ENCODE assay signal across 16 cellular contexts in genomic region chr11:86803136-86803535, GRCh38. TPM values are rescaled to one million over a fixed set of nuclear protein-coding genes. Genes with fewer than 3 reads are reported as not detected.
DNase-seq lines count a peak whose midpoint lies in the region; ATAC-seq, FAIRE-seq and TF ChIP-seq lines count a peak whose summit lies in the region.
"Had no signal": no experiment of that assay in that cellular context is flagged by ENCODE, and none has a peak within 500 bp of the region (broad histone marks: within the 10 kb centered on the region; RNA-seq: fewer than 3 reads in every experiment).

No MANE protein-coding gene starts in this region.

- TF ChIP-seq CTCF in HFFc6 (IDR thresholded peaks at IDR 0.05), result no peak
- TF ChIP-seq CTCF in brain (conservative IDR thresholded peaks at IDR 0.05), result no peak
- TF ChIP-seq CTCF in HepG2 (CRISPR knock-in tag; IDR thresholded peaks at IDR 0.05), result no peak

- no peak overlapping the region for H2AK5ac ChIP-seq in mesenchymal stem cell (ENCODE audit: low read length, severe bottlenecking)

- no CpG with 5 or more reads among the region's 1 CpG for WGBS in mesenchymal stem cell
- WGBS in HepG2 (ENCODE audit: low lambda C conversion rate), result 0% methylated on average over 1 of the region's 1 CpG

- FAIRE-seq in HepG2 (lab: Jason Lieb, UNC), result no peak

- no peak overlapping the region for H3K23ac ChIP-seq in mesenchymal stem cell (ENCODE audit: low read length in 2 of 2)

- H3K27me3 Mint-ChIP-seq in HFFc6 (ENCODE audit: insufficient read depth), result peaks cover 5% of the 10 kb centered on the region; the same call in 1 of the 2 replicates
- H3K27me3 Mint-ChIP-seq in brain, result peaks cover 4% of the 10 kb centered on the region

- no peak overlapping the region for H2BK15ac ChIP-seq in mesenchymal stem cell (ENCODE audit: low read depth, poor library complexity, severe bottlenecking)

- no peak for TF ChIP-seq POLR2A in HepG2 (IDR thresholded peaks at IDR 0.05; ENCODE audit: insufficient read depth in 1 of 2, low read depth in 2 of 2, low read length in 2 of 2)

- H3K27ac Mint-ChIP-seq in HFFc6, result peak overlapping the region; percentile 67
- no peak overlapping the region for H3K27ac Mint-ChIP-seq in brain
- no peak overlapping the region for H3K27ac Mint-ChIP-seq in stimulated activated effector memory CD8-positive, alpha-beta T cell treated with anti-CD3 and anti-CD28 coated beads, Interleukin-12 subunit alpha, Interleukin-12 subunit beta, amount 100 ng/mL, for 72 hours

- POLR2A ChIA-PET in HepG2 (lab: Yijun Ruan, JAX), result no interaction called here

- H3K79me2 ChIP-seq in HepG2 (ENCODE audit: insufficient read depth, low read length), result no peaks in the 10 kb centered on the region

- H2BK120ac ChIP-seq in mesenchymal stem cell (ENCODE audit: low read depth, low read length), result no peak overlapping the region

- H3K4me1 ChIP-seq in mesenchymal stem cell (ENCODE audit: control insufficient read depth, insufficient read depth, low read depth, low read length) (peaks cover 12% of the 10 kb centered on the region), HepG2 (ENCODE audit: insufficient read depth, low read length) (peaks cover 6% of the 10 kb centered on the region; the same call in 1 of the 2 replicates)

- H3K4me1 Mint-ChIP-seq in HFFc6 (ENCODE audit: low read depth), result peaks cover 79% of the 10 kb centered on the region
- peaks cover 44% of the 10 kb centered on the region for H3K4me1 Mint-ChIP-seq in brain
- peaks cover 55% of the 10 kb centered on the region for H3K4me1 Mint-ChIP-seq in stimulated activated effector memory CD8-positive, alpha-beta T cell treated with anti-CD3 and anti-CD28 coated beads, Interleukin-12 subunit alpha, Interleukin-12 subunit beta, amount 100 ng/mL, for 72 hours

- H3K18ac ChIP-seq in mesenchymal stem cell (ENCODE audit: low read depth in 1 of 2, low read length in 2 of 2), result no peak overlapping the region

- TF ChIP-seq EP300 in HepG2 (IDR thresholded peaks at IDR 0.05; ENCODE audit: low read depth in 2 of 2, low read length in 2 of 2), result no peak
- no peak for TF ChIP-seq EP300 in HepG2 (CRISPR knock-in tag; IDR thresholded peaks at IDR 0.05; ENCODE audit: borderline replicate concordance)

- peak overlapping the region; percentile 85 for H3K9ac ChIP-seq in mesenchymal stem cell (ENCODE audit: low read length)
- H3K9ac ChIP-seq in HepG2 (ENCODE audit: insufficient read depth, low read depth, low read length), result no peak overlapping the region

- H4K20me1 ChIP-seq in HepG2 (ENCODE audit: insufficient read depth, low read length), result no peaks in the 10 kb centered on the region

- no TSS peak for BruUV-seq in HepG2 (replicated peaks; lab: Mats Ljungman, UMichigan)

- H3K4ac ChIP-seq in mesenchymal stem cell (ENCODE audit: low read depth in 1 of 2, low read length in 2 of 2), result no peak overlapping the region

- H3K27me3 ChIP-seq in mesenchymal stem cell (ENCODE audit: control insufficient read depth in 1 of 2, insufficient read depth in 1 of 2, low read length in 2 of 2), result no peaks in the 10 kb centered on the region
- H3K27me3 ChIP-seq in HepG2 (ENCODE audit: control insufficient read depth in 1 of 2, insufficient read depth in 2 of 2, low read length in 2 of 2), result peaks cover 8 to 40% of the 10 kb centered on the region in 2 experiments; a peak in 4 of 5 replicates
- H3K27me3 ChIP-seq: gastroesophageal sphincter had no signal

- H2AFZ ChIP-seq in mesenchymal stem cell (ENCODE audit: low read depth, low read length) (no peak overlapping the region), HepG2 (ENCODE audit: low read length) (no peak overlapping the region)

- peak overlapping the region; percentile 98 for H3K4me3 Mint-ChIP-seq in HFFc6
- H3K4me3 Mint-ChIP-seq in brain, result peak overlapping the region in 3 of 5 experiments; percentile 50 to 94 (median 92)
- peak overlapping the region; percentile 70 for H3K4me3 Mint-ChIP-seq in stimulated activated effector memory CD8-positive, alpha-beta T cell treated with anti-CD3 and anti-CD28 coated beads, Interleukin-12 subunit alpha, Interleukin-12 subunit beta, amount 100 ng/mL, for 72 hours

- no peaks in the 10 kb centered on the region for H3K9me3 ChIP-seq in mesenchymal stem cell (ENCODE audit: control insufficient read depth, low read length)
- H3K9me3 ChIP-seq in HepG2 (ENCODE audit: low read length), result no peaks in the 10 kb centered on the region
- H3K9me3 ChIP-seq: gastroesophageal sphincter, mucosa of descending colon had no signal

- peak overlapping the region in 1 of 2 experiments; percentile 87 for H3K4me3 ChIP-seq in mesenchymal stem cell (ENCODE audit: insufficient read depth in 1 of 2, low read depth in 1 of 2, low read length in 2 of 2)
- no peak overlapping the region for H3K4me3 ChIP-seq in HepG2 (replicated peaks in 1 of 3; ENCODE audit: insufficient read depth in 1 of 3, low read depth in 2 of 3, low read length in 3 of 3)
- H3K4me3 ChIP-seq: mucosa of descending colon had no signal

- intact Hi-C loops in HepG2 (cut with micrococcal nuclease; ENCODE audit: unreplicated experiment), result loop anchor here (5.0 kb wide), 1 partner anchor 346 kb away; no protein-coding TSS in a partner anchor

- no peak for DNase-seq in HFFc6
- DNase-seq in mesenchymal stem cell, result no peak
- DNase-seq in stimulated activated effector memory CD8-positive, alpha-beta T cell treated with anti-CD3 and anti-CD28 coated beads, Interleukin-12 subunit alpha, Interleukin-12 subunit beta, amount 100 ng/mL, for 72 hours (ENCODE audit: low spot score in 2 of 2), result no peak
- no peak for DNase-seq in hepatic stellate cell (ENCODE audit: low spot score)
- no peak for DNase-seq in amniotic stem cell (lab: John Stamatoyannopoulos, UW)
- DNase-seq in HepG2 (ENCODE audit: low spot score), result no peak
- DNase-seq in HT-29 (ENCODE audit: low spot score), result no peak
- DNase-seq: activated CD4-positive, alpha-beta T cell treated with anti-CD3 and anti-CD28 coated beads for 4 hours; activated T-cell treated with anti-CD3 and anti-CD28 coated beads, Interleukin-2, amount 50 U/mL, for 4 hours; GOT3; right cardiac atrium; stimulated activated CD4-positive, alpha-beta T cell treated with anti-CD3 and anti-CD28 coated beads, Interleukin-4, amount 100 ng/mL, for 4 hours; T-helper 9 cell had no signal

- no peak overlapping the region for H2BK5ac ChIP-seq in mesenchymal stem cell (ENCODE audit: low read depth, low read length, poor library complexity, severe bottlenecking)

- H3K14ac ChIP-seq in mesenchymal stem cell (ENCODE audit: low read length in 2 of 2), result no peak overlapping the region

- in situ Hi-C loops in HepG2 (cut with HindIII; ENCODE audit: extremely low pct_ligation_motif_present, low pct_unique_long_range_greater_than_20kb), result loop anchor here (25.0 kb wide), 1 partner anchor 441 kb away; the partner anchor contains the start of gene CCDC81

- H3K36me3 Mint-ChIP-seq in HFFc6 (ENCODE audit: low read depth), result peaks cover 34% of the 10 kb centered on the region
- H3K36me3 Mint-ChIP-seq in brain, result no peaks in the 10 kb centered on the region
- H3K36me3 Mint-ChIP-seq in stimulated activated effector memory CD8-positive, alpha-beta T cell treated with anti-CD3 and anti-CD28 coated beads, Interleukin-12 subunit alpha, Interleukin-12 subunit beta, amount 100 ng/mL, for 72 hours, result peaks cover under 1% of the 10 kb centered on the region

- CTCF ChIA-PET in HepG2 (lab: Yijun Ruan, JAX; ENCODE audit: low intra/inter-chr PET ratio, low total read pairs), result interaction anchor here (1.9 kb wide), 1 partner anchor 347 kb away, joined by 7 read pairs; no protein-coding TSS in a partner anchor

- H2BK12ac ChIP-seq in mesenchymal stem cell (ENCODE audit: low read length in 2 of 2), result no peak overlapping the region

- H3K9me3 Mint-ChIP-seq in HFFc6 (no peaks in the 10 kb centered on the region), brain (no peaks in the 10 kb centered on the region)
- no peaks in the 10 kb centered on the region for H3K9me3 Mint-ChIP-seq in stimulated activated effector memory CD8-positive, alpha-beta T cell treated with anti-CD3 and anti-CD28 coated beads, Interleukin-12 subunit alpha, Interleukin-12 subunit beta, amount 100 ng/mL, for 72 hours
- H3K9me3 Mint-ChIP-seq: activated T-cell treated with anti-CD3 and anti-CD28 coated beads, Interleukin-2, amount 50 U/mL, for 4 hours had no signal

- H4K91ac ChIP-seq in mesenchymal stem cell (ENCODE audit: low read length), result no peak overlapping the region

- H3K27ac ChIP-seq in mesenchymal stem cell (ENCODE audit: low read length, poor library complexity, severe bottlenecking), result peak overlapping the region; percentile 84
- H3K27ac ChIP-seq in HepG2 (ENCODE audit: extremely low read length, insufficient read depth, low read length), result no peak overlapping the region

- H3K4me2 ChIP-seq in mesenchymal stem cell (ENCODE audit: low read length, poor library complexity, severe bottlenecking) (peak overlapping the region; percentile 62), HepG2 (ENCODE audit: low read depth, low read length) (no peak overlapping the region)

- ATAC-seq in stimulated activated effector memory CD8-positive, alpha-beta T cell treated with anti-CD3 and anti-CD28 coated beads, Interleukin-12 subunit alpha, Interleukin-12 subunit beta, amount 100 ng/mL, for 72 hours, result no peak
- no peak for ATAC-seq in HepG2
- ATAC-seq: gastroesophageal sphincter had no signal

- no peaks in the 10 kb centered on the region for H3K79me1 ChIP-seq in mesenchymal stem cell (replicated peaks; ENCODE audit: low read length, poor library complexity, severe bottlenecking)

- no peak overlapping the region for H4K8ac ChIP-seq in mesenchymal stem cell (ENCODE audit: low read length)

- TF ChIP-seq RAD21 in HepG2 (CRISPR knock-in tag; IDR thresholded peaks at IDR 0.05), result no peak

- H3K36me3 ChIP-seq in mesenchymal stem cell (ENCODE audit: control insufficient read depth in 1 of 2, insufficient read depth in 2 of 2, low read depth in 1 of 2, low read length in 2 of 2), result peaks cover 9 to 14% of the 10 kb centered on the region in 2 experiments
- H3K36me3 ChIP-seq in HepG2 (replicated peaks in 1 of 2; ENCODE audit: control insufficient read depth in 1 of 2, insufficient read depth in 2 of 2, low read length in 2 of 2), result no peaks in the 10 kb centered on the region

RNA-seq across cellular contexts. Expression of gene PRSS23, which starts 2.8 kb away (rescaled TPM):
- total RNA-seq in HFFc6 (2021; fragmentation: NEBNext Ultra II Directional; extraction: Animal tissue kit (Norgen Biotek cat#: 25700)), result 100 to 1,000 TPM; 192 to 356 (median 243) TPM
- polyA plus RNA-seq in brain (ENCODE audit: insufficient read depth, low read depth, low replicate concordance), result 16.3 TPM
- polyA plus RNA-seq in mesenchymal stem cell (2013, experiment 1 of 2), result 324 TPM
- 337 TPM for polyA plus RNA-seq in mesenchymal stem cell (2013, experiment 2 of 2)
- total RNA-seq in HepG2 (2016; rRNA removed; fragmentation: Illumina TruSeq; extraction: Trizol), result 0.20 and 0.28 TPM in 2 replicates
- total RNA-seq in HepG2 (2016; cell fraction: cytosol; rRNA removed; fragmentation: Illumina TruSeq; extraction: Trizol; ENCODE audit: low read depth), result 0.51 TPM in 1 of 2 replicates, not detected in the other
- total RNA-seq in HepG2 (2016; cell fraction: insoluble cytoplasmic fraction; rRNA removed; fragmentation: Illumina TruSeq; extraction: Trizol), result 0.17 and 0.18 TPM in 2 replicates
- 0.06 and 0.10 TPM in 2 replicates for total RNA-seq in HepG2 (2016; cell fraction: membrane; rRNA removed; fragmentation: Illumina TruSeq; extraction: Trizol)
- 0.25 TPM in 1 of 2 replicates, not detected in the other for total RNA-seq in HepG2 (2016; cell fraction: nucleus; rRNA removed; fragmentation: Illumina TruSeq; extraction: Trizol)
- 0.21 and 0.30 TPM in 2 replicates for polyA plus RNA-seq in HepG2 (2011; rRNA removed)
- 0.13 and 0.24 TPM in 2 replicates for polyA plus RNA-seq in HepG2 (2011; cell fraction: cytosol; rRNA removed)
- polyA plus RNA-seq in HepG2 (2011; cell fraction: nucleus; rRNA removed), result not detected in 2 replicates
- polyA plus RNA-seq in HepG2 (2012), result 0.51 and 0.57 TPM in 2 replicates
- 0.05 TPM in 1 of 2 replicates, not detected in the other for polyA plus RNA-seq in HepG2 (2016; cell fraction: cytosol; fragmentation: Illumina TruSeq; extraction: Trizol; ENCODE audit: low read depth)
- polyA plus RNA-seq in HepG2 (2016; cell fraction: insoluble cytoplasmic fraction; fragmentation: Illumina TruSeq; extraction: Trizol; ENCODE audit: low read depth), result 0.11 TPM in 1 of 2 replicates, not detected in the other
- polyA plus RNA-seq in HepG2 (2016; cell fraction: membrane; fragmentation: Illumina TruSeq; extraction: Trizol; ENCODE audit: low read depth), result 0.19 and 0.20 TPM in 2 replicates
- 0.70 TPM in 1 of 2 replicates, not detected in the other for polyA plus RNA-seq in HepG2 (2016; cell fraction: nucleus; fragmentation: Illumina TruSeq; extraction: Trizol; ENCODE audit: insufficient read depth, low read depth)
- 0.32 and 515 TPM in 2 replicates for polyA minus RNA-seq in HepG2 (2011; rRNA and poly(A)+ RNA removed; ENCODE audit: low replicate concordance)
- 0.89 and 0.97 TPM in 2 replicates for polyA minus RNA-seq in HepG2 (2011; cell fraction: cytosol; rRNA and poly(A)+ RNA removed)
- 0.37 and 1.2 TPM in 2 replicates for polyA minus RNA-seq in HepG2 (2011; cell fraction: nucleus; rRNA and poly(A)+ RNA removed)
- total RNA-seq in HT-29 (2014; rRNA removed; shearing (Covaris generic)), result 13.9 and 14.2 TPM in 2 replicates
